ENCODE assay signal across 11 cellular contexts in genomic region chr2:119523959-119524694, GRCh38. TPM values are rescaled to one million over a fixed set of nuclear protein-coding genes. Genes with fewer than 3 reads are reported as not detected.
A peak's percentile ranks its signal among the peaks of the same experiment; 100 is the strongest.
DNase-seq lines count a peak whose midpoint lies in the region; ATAC-seq and TF ChIP-seq lines count a peak whose summit lies in the region.
"Had no signal": no experiment of that assay in that cellular context is flagged by ENCODE, and none has a peak within 500 bp of the region (broad histone marks: within the 10 kb centered on the region; RNA-seq: fewer than 3 reads in every experiment).

Gene SCTR, minus strand, starts transcription at chr2:119524483. Its CDS starts 257 bp downstream, at chr2:119524226.

- H3K4me1 Mint-ChIP-seq in neural crest cell = peaks cover 5% of the 10 kb centered on the region

- no peaks in the 10 kb centered on the region for H3K27me3 ChIP-seq in right cardiac atrium (ENCODE audit: control insufficient read depth, insufficient read depth)
- H3K27me3 ChIP-seq: ovary had no signal

- H3K9me3 ChIP-seq in ES-I3 (ENCODE audit: control insufficient read depth, insufficient read depth, low read length) = no peaks in the 10 kb centered on the region
- no peaks in the 10 kb centered on the region for H3K9me3 ChIP-seq in right cardiac atrium (ENCODE audit: control insufficient read depth, low read length)
- H3K9me3 ChIP-seq: ovary had no signal

- H3K27ac Mint-ChIP-seq in neural crest cell (ENCODE audit: unreplicated experiment) = no peak within 1 kb of the TSS

- H3K4me3 ChIP-seq in right cardiac atrium (ENCODE audit: low read length) = peak within 1 kb of the TSS; percentile 4
- H3K4me3 ChIP-seq: ovary had no signal

- H3K36me3 ChIP-seq in ES-I3 (ENCODE audit: insufficient read depth, low read length) = no peaks in the 10 kb centered on the region
- H3K36me3 ChIP-seq: ovary had no signal

- H3K4me1 ChIP-seq in ES-I3 (ENCODE audit: insufficient read depth, low read length) = peaks cover 14% of the 10 kb centered on the region
- H3K4me1 ChIP-seq in right cardiac atrium (ENCODE audit: control insufficient read depth, insufficient read depth, low read length) = no peaks in the 10 kb centered on the region

- no peaks in the 10 kb centered on the region for H3K9me3 Mint-ChIP-seq in neural crest cell

- H3K9ac ChIP-seq in ES-I3 (ENCODE audit: low read depth, low read length) = peak within 1 kb of the TSS; percentile 55

- WGBS in right cardiac atrium = 7% methylated on average over 72 of the region's 72 CpGs

- peak within 1 kb of the TSS; percentile 54 for H3K4me3 Mint-ChIP-seq in neural crest cell

- ATAC-seq in right cardiac atrium (peak; percentile 20 to 62), GM21526 (IDR thresholded peaks at IDR 0.05; ENCODE audit: low FRiP score, unreplicated experiment) (no peak)
- ATAC-seq: PC-3 had no signal

- H3K27ac ChIP-seq in right cardiac atrium (ENCODE audit: low read length) = no peak within 1 kb of the TSS
- H3K27ac ChIP-seq: ovary had no signal

- H3K36me3 Mint-ChIP-seq in neural crest cell (ENCODE audit: low read depth) = peaks cover 4% of the 10 kb centered on the region

- peaks cover 89% of the 10 kb centered on the region for H3K27me3 Mint-ChIP-seq in neural crest cell (ENCODE audit: low read depth)

- DNase-seq in NCI-H69 (lab: John Stamatoyannopoulos, UW) (peak; percentile 12), right cardiac atrium (no peak), neural crest cell (ENCODE audit: low read depth, low spot score) (no peak), nucleus accumbens (lab: John Stamatoyannopoulos, UW) (no peak), NCI-H446 (lab: John Stamatoyannopoulos, UW) (no peak)
- DNase-seq in stimulated activated CD8-positive, alpha-beta memory T cell treated with anti-CD3 and anti-CD28 coated beads, Interleukin-4, amount 100 ng/mL, for 48 hours = no peak
- DNase-seq: cerebellar nuclear complex, ovary, PC-3 had no signal

- intact Hi-C loops in right cardiac atrium (cut with DNase I) = loop anchor here in 1 of 4 donors (10.0 kb wide), 1 partner anchor 121 kb away; no protein-coding TSS in a partner anchor

- TF ChIP-seq CTCF in neural crest cell (conservative IDR thresholded peaks at IDR 0.05) = peak; percentile 31

RNA-seq across cellular contexts. Expression of gene SCTR, which starts in this region (rescaled TPM):
- total RNA-seq in right cardiac atrium (under 1 TPM in 2 of 4 donors, not detected in 2; 0.38 to 0.40 TPM), neural crest cell (not detected in 2 replicates)
- 0.50 TPM for polyA plus RNA-seq in right cardiac atrium
- total RNA-seq: PC-3 had no signal

Comparison
In these comparisons a context has a peak if more than half of its experiments do, and no peak if none do; other contexts are left out.
1. Peak in ATAC-seq and H3K4me3 ChIP-seq in right cardiac atrium; RNA of the gene not detected or under 1 TPM.